Comparison of ENCODE assay signal across 18 cellular contexts in the genomic region with DNA sequence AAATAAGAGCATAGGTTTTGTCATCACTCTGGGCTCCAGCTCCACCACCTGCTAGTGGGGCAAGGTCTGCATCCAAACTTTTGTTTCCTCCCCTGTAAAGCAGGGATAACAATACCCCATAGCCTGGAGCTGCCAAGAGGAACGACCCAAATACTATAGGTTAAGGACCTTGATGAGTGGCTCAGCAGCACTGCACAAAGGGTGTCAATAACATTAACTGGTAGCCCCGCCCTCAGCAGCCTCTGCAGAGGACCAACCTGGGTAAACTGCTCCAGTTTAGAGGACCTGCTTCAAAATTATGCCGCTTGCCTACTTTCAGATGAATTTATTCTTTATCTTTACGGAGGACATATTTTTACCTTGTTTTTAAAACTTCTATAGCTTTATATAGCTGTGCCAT.
"Had no signal": no experiment of that assay in that cellular context is flagged by ENCODE, and none has a peak within 500 bp of the region (broad histone marks: within the 10 kb centered on the region; RNA-seq: fewer than 3 reads in every experiment).

No MANE protein-coding gene starts in this region.

- H3K27ac Mint-ChIP-seq: activated CD4-positive, alpha-beta memory T cell treated with anti-CD3 and anti-CD28 coated beads for 36 hours; activated CD4-positive, alpha-beta T cell treated with anti-CD3 and anti-CD28 coated beads for 36 hours; activated naive CD4-positive, alpha-beta T cell treated with anti-CD3 and anti-CD28 coated beads, Interleukin-2, amount 10 ng/mL, durations not matched to agents 7 days and 5 days; activated T-cell treated with anti-CD3 and anti-CD28 coated beads, Interleukin-2, amount 50 U/mL, for 24 hours; mesothelial cell of epicardium; nephron progenitor cell; progenitor cell of endocrine pancreas had no signal

- ATAC-seq: activated CD4-positive, alpha-beta T cell treated with anti-CD3 and anti-CD28 coated beads for 36 hours; gastroesophageal sphincter; left cardiac atrium; lower lobe of right lung; right cardiac atrium had no signal

- H3K4me3 Mint-ChIP-seq: activated CD4-positive, alpha-beta memory T cell treated with anti-CD3 and anti-CD28 coated beads for 36 hours; activated CD4-positive, alpha-beta T cell treated with anti-CD3 and anti-CD28 coated beads for 36 hours; activated naive CD4-positive, alpha-beta T cell treated with anti-CD3 and anti-CD28 coated beads, Interleukin-2, amount 10 ng/mL, durations not matched to agents 7 days and 5 days; activated T-cell treated with anti-CD3 and anti-CD28 coated beads, Interleukin-2, amount 50 U/mL, for 24 hours; mesothelial cell of epicardium; nephron progenitor cell had no signal

- H3K27me3 ChIP-seq: gastroesophageal sphincter, transverse colon had no signal

- H3K36me3 ChIP-seq: lower lobe of right lung, transverse colon, WERI-Rb-1 had no signal

- H3K27me3 Mint-ChIP-seq: activated CD4-positive, alpha-beta memory T cell treated with anti-CD3 and anti-CD28 coated beads for 36 hours; activated CD4-positive, alpha-beta T cell treated with anti-CD3 and anti-CD28 coated beads for 36 hours; activated naive CD4-positive, alpha-beta T cell treated with anti-CD3 and anti-CD28 coated beads, Interleukin-2, amount 10 ng/mL, durations not matched to agents 7 days and 5 days; activated T-cell treated with anti-CD3 and anti-CD28 coated beads, Interleukin-2, amount 50 U/mL, for 24 hours; progenitor cell of endocrine pancreas had no signal

- H3K4me1 ChIP-seq: lower lobe of right lung had no signal

- H3K4me3 ChIP-seq: gastroesophageal sphincter, lower lobe of right lung, skin epidermis, transverse colon had no signal

- H3K9me3 ChIP-seq: gastroesophageal sphincter, lower lobe of right lung, transverse colon had no signal

- H3K9me3 Mint-ChIP-seq: activated CD4-positive, alpha-beta memory T cell treated with anti-CD3 and anti-CD28 coated beads for 36 hours; activated naive CD4-positive, alpha-beta T cell treated with anti-CD3 and anti-CD28 coated beads, Interleukin-2, amount 10 ng/mL, durations not matched to agents 7 days and 5 days; activated T-cell treated with anti-CD3 and anti-CD28 coated beads, Interleukin-2, amount 50 U/mL, for 24 hours; mesothelial cell of epicardium; nephron progenitor cell had no signal

- DNase-seq: activated CD4-positive, alpha-beta memory T cell treated with anti-CD3 and anti-CD28 coated beads for 36 hours; activated CD4-positive, alpha-beta T cell treated with anti-CD3 and anti-CD28 coated beads for 36 hours; activated naive CD4-positive, alpha-beta T cell treated with anti-CD3 and anti-CD28 coated beads, Interleukin-2, amount 10 ng/mL, durations not matched to agents 7 days and 5 days; activated T-cell treated with anti-CD3 and anti-CD28 coated beads, Interleukin-2, amount 50 U/mL, for 24 hours; erythroblast; left cardiac atrium; lower lobe of right lung; nephron progenitor cell; right cardiac atrium; stimulated activated CD4-positive, alpha-beta T cell treated with anti-CD3 and anti-CD28 coated beads, Interleukin-15, amount 100 ng/mL, for 24 hours; stimulated activated CD4-positive, alpha-beta T cell treated with anti-CD3 and anti-CD28 coated beads, Interleukin-4, amount 100 ng/mL, for 1 hour; stimulated activated naive CD4-positive, alpha-beta T cell; transverse colon; WERI-Rb-1 had no signal

- H3K27ac ChIP-seq: lower lobe of right lung, skin epidermis, transverse colon, WERI-Rb-1 had no signal
